22 cellular contexts compared by ENCODE assay signal in the genomic region with DNA sequence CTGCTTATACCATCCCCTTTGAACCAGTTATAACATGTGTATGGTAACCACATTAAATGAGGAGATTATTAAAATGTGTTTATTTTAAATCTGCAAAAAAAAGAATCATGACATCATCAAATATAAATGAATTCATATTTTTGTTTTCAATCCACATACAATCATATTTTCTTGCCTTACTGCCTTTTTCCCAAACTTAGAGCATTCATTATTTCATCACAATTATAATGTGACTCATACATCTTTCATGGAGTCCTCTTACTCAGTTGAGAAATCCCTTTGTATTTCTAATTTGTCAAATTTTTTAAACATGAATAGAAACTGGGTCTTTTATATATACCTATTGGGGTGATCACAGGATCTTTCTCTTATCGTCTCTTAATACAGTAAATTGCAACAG.
"Had no signal": no experiment of that assay in that cellular context is flagged by ENCODE, and none has a peak within 500 bp of the region (broad histone marks: within the 10 kb centered on the region; RNA-seq: fewer than 3 reads in every experiment).

No MANE protein-coding gene starts in this region.

- H3K9me3 ChIP-seq: gastrocnemius medialis, neutrophil, ovary, prostate gland, upper lobe of left lung had no signal

- H3K27me3 ChIP-seq: gastrocnemius medialis, neutrophil, ovary, upper lobe of left lung had no signal

- H3K36me3 ChIP-seq: gastrocnemius medialis, neutrophil, ovary, prostate gland, upper lobe of left lung had no signal

- DNase-seq: activated CD4-positive, alpha-beta T cell treated with anti-CD3 and anti-CD28 coated beads, Interleukin-2, amount 10 ng/mL, durations not matched to agents 24 days and 14 days; activated CD8-positive, alpha-beta T cell treated with anti-CD3 and anti-CD28 coated beads, Interleukin-2, amount 10 ng/mL, durations not matched to agents 7 days and 5 days; activated gamma-delta T cell; activated naive CD4-positive, alpha-beta T cell treated with anti-CD3 and anti-CD28 coated beads, Interleukin-2, amount 50 U/mL, for 16 hours; activated naive CD8-positive, alpha-beta T cell treated with anti-CD3 and anti-CD28 coated beads, Interleukin-2, amount 50 U/mL, for 24 hours; aorta; central memory CD4-positive, alpha-beta T cell; dermis blood vessel endothelial cell; effector memory CD4-positive, alpha-beta T cell; gastrocnemius medialis; hippocampal formation; left ventricle myocardium superior; ovary; stimulated activated CD4-positive, alpha-beta T cell treated with anti-CD3 and anti-CD28 coated beads, Interleukin-12 subunit alpha, Interleukin-12 subunit beta, amount 100 ng/mL, for 4 hours; stimulated activated CD4-positive, alpha-beta T cell treated with anti-CD3 and anti-CD28 coated beads, Interleukin-4, amount 100 ng/mL, for 4 hours; stimulated activated naive CD8-positive, alpha-beta T cell treated with anti-CD3 and anti-CD28 coated beads, Interleukin-15, Interleukin-2, amounts not matched to agents 100 U/mL and 50 U/mL, for 24 hours; upper lobe of left lung had no signal

- H3K4me3 ChIP-seq: gastrocnemius medialis, ovary, prostate gland, upper lobe of left lung had no signal

- H3K4me1 ChIP-seq: gastrocnemius medialis, prostate gland, upper lobe of left lung had no signal

- ATAC-seq: activated CD4-positive, CD25-positive, alpha-beta regulatory T cell treated with anti-CD3 and anti-CD28 coated beads, Interleukin-2, amount 50 U/mL, for 24 hours; activated CD8-positive, alpha-beta T cell treated with anti-CD3 and anti-CD28 coated beads, Interleukin-2, amount 10 ng/mL, durations not matched to agents 7 days and 5 days; activated naive CD8-positive, alpha-beta T cell treated with anti-CD3 and anti-CD28 coated beads, Interleukin-2, amount 50 U/mL, for 24 hours; esophagus mucosa; gastrocnemius medialis; left ventricle myocardium superior; stimulated activated naive CD8-positive, alpha-beta T cell treated with anti-CD3 and anti-CD28 coated beads, Interleukin-15, Interleukin-2, amounts not matched to agents 100 U/mL and 50 U/mL, for 24 hours had no signal

- H3K27ac ChIP-seq: gastrocnemius medialis, neutrophil, ovary, prostate gland, upper lobe of left lung, VCaP had no signal
